8 cellular contexts compared by ENCODE assay signal in the genomic region with DNA sequence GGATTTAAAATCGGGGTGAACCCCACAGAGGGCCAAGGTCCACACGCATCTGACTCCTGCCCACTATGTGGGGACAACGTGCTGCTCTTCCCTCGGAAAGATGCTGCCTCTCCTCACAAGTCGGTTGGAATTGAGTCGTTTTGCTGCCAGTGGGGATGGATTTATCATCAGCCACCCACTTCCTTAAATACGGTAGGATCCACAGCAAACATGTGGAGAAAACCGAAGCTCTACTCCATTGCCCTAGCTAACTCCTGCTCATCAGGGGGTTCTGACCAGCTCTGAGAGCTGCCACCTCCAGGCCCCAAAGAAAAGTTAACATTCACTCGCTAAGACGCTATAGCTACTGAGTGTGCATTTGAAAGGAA.
DNase-seq lines count a peak whose midpoint lies in the region; ATAC-seq and TF ChIP-seq lines count a peak whose summit lies in the region.

No MANE protein-coding gene starts in this region.

- peak overlapping the region; percentile 72 for H2AFZ ChIP-seq in DND-41 (ENCODE audit: low read depth, low read length)

- peaks cover 42% of the 10 kb centered on the region for H3K79me2 ChIP-seq in DND-41 (ENCODE audit: insufficient read depth, low read length)

- TF ChIP-seq CTCF in DND-41 (IDR thresholded peaks at IDR 0.05; ENCODE audit: borderline replicate concordance, extremely low read depth, low read length, poor library complexity, severe bottlenecking) = peak; percentile 31
- peak; percentile 43; the same call in 1 of the 2 replicates for TF ChIP-seq CTCF in HEK293 (tag by site-specific recombination; IDR thresholded peaks at IDR 0.05)
- no peak for TF ChIP-seq CTCF in mucosa of descending colon (IDR thresholded peaks at IDR 0.05)
- TF ChIP-seq CTCF in uterus (IDR thresholded peaks at IDR 0.05) = peak in 1 of 4 experiments; percentile 24

- intact Hi-C loops in mucosa of descending colon (cut with DNase I, micrococcal nuclease) (no loop called here), uterus (cut with DNase I; ENCODE audit: low total_unique reads) (loop anchor here (10.0 kb wide), 2 partner anchors 99 to 219 kb away; no protein-coding TSS in a partner anchor)

- H3K4me1 ChIP-seq in DND-41 (ENCODE audit: insufficient read depth, low read length) = peaks cover 38% of the 10 kb centered on the region
- H3K4me1 ChIP-seq in HEK293 (ENCODE audit: control insufficient read depth, insufficient read depth, low read length) = peaks cover 8% of the 10 kb centered on the region
- peaks cover 12% of the 10 kb centered on the region for H3K4me1 ChIP-seq in effector memory CD4-positive, alpha-beta T cell (ENCODE audit: control insufficient read depth, insufficient read depth, low read length, poor library complexity, severe bottlenecking)
- H3K4me1 ChIP-seq in mucosa of descending colon (ENCODE audit: low read depth) = peaks cover 16% of the 10 kb centered on the region
- peaks cover 3% of the 10 kb centered on the region in 2 donors for H3K4me1 ChIP-seq in uterus

- TF ChIP-seq POLR2A in uterus (IDR thresholded peaks at IDR 0.05) = no peak

- no peaks in the 10 kb centered on the region for H3K9me3 ChIP-seq in DND-41 (ENCODE audit: insufficient read depth, low read length, severe bottlenecking)
- H3K9me3 ChIP-seq in HEK293 (ENCODE audit: control insufficient read depth, insufficient read depth, low read depth, low read length) = no peaks in the 10 kb centered on the region
- no peaks in the 10 kb centered on the region for H3K9me3 ChIP-seq in effector memory CD4-positive, alpha-beta T cell (ENCODE audit: control insufficient read depth, low read length)
- H3K9me3 ChIP-seq in mucosa of descending colon = no peaks in the 10 kb centered on the region
- H3K9me3 ChIP-seq in uterus = no peaks in the 10 kb centered on the region

- peak overlapping the region; percentile 77 for H3K4me2 ChIP-seq in DND-41 (ENCODE audit: insufficient read depth, low read length)

- peaks cover 6% of the 10 kb centered on the region; the same call in 1 of the 2 replicates for H3K36me3 ChIP-seq in DND-41 (ENCODE audit: insufficient read depth, low read length)
- no peaks in the 10 kb centered on the region for H3K36me3 ChIP-seq in HEK293 (ENCODE audit: control insufficient read depth in 2 of 2, insufficient read depth in 1 of 2, low read length in 2 of 2)
- no peaks in the 10 kb centered on the region for H3K36me3 ChIP-seq in effector memory CD4-positive, alpha-beta T cell (ENCODE audit: control insufficient read depth, insufficient read depth, low read length)
- no peaks in the 10 kb centered on the region for H3K36me3 ChIP-seq in mucosa of descending colon (ENCODE audit: low read depth)
- no peaks in the 10 kb centered on the region for H3K36me3 ChIP-seq in uterus

- CTCF ChIA-PET in HEK293 (lab: Yijun Ruan, JAX) = interaction anchor here (0.5 to 7.9 kb wide), 2 partner anchors 14 to 290 kb away, joined by 3 to 93 read pairs; no protein-coding TSS in a partner anchor

- H3K27ac ChIP-seq in DND-41 (ENCODE audit: low read length) = peak overlapping the region; percentile 76
- no peak overlapping the region for H3K27ac ChIP-seq in HEK293 (ENCODE audit: extremely low read depth, low read depth, low read length)
- peak overlapping the region; percentile 70 for H3K27ac ChIP-seq in effector memory CD4-positive, alpha-beta T cell (ENCODE audit: insufficient read depth, low read length, poor library complexity, severe bottlenecking)
- H3K27ac ChIP-seq in uterus = peak overlapping the region; percentile 89 to 92

- no peaks in the 10 kb centered on the region; the same call in 1 of the 2 replicates for H4K20me1 ChIP-seq in DND-41 (ENCODE audit: insufficient read depth, low read length)

- peak overlapping the region; percentile 90 for H3K9ac ChIP-seq in DND-41 (ENCODE audit: low read depth, low read length)

- peak; percentile 33; the same call in 2 of the 3 replicates for ATAC-seq in DND-41 (ENCODE audit: insufficient read depth, low read depth)
- ATAC-seq in SK-N-SH treated with all-trans-retinoic acid at 6 μM for 48 hours = peak; percentile 37
- peak; percentile 34 for ATAC-seq in mucosa of descending colon

- POLR2A ChIA-PET in HEK293 (lab: Yijun Ruan, JAX) = no interaction called here

- H3K4me3 ChIP-seq in DND-41 (ENCODE audit: low read depth in 1 of 2, low read length in 2 of 2) = peak overlapping the region; percentile 25 to 65; a peak in 3 of 4 replicates
- no peak overlapping the region for H3K4me3 ChIP-seq in HEK293 (ENCODE audit: low read depth, low read length)
- peak overlapping the region; percentile 92 for H3K4me3 ChIP-seq in effector memory CD4-positive, alpha-beta T cell (ENCODE audit: insufficient read depth, low read depth, low read length, poor library complexity, severe bottlenecking)
- H3K4me3 ChIP-seq in mucosa of descending colon = no peak overlapping the region
- H3K4me3 ChIP-seq in uterus = peak overlapping the region; percentile 77 to 87

- H3K27me3 ChIP-seq in DND-41 (ENCODE audit: insufficient read depth, low read length, poor library complexity) (no peaks in the 10 kb centered on the region), uterus (no peaks in the 10 kb centered on the region)
- no peaks in the 10 kb centered on the region for H3K27me3 ChIP-seq in effector memory CD4-positive, alpha-beta T cell (replicated peaks; ENCODE audit: control insufficient read depth, insufficient read depth, low read length, poor library complexity, severe bottlenecking)

- DNase-seq in DND-41 (peak; percentile 31), mucosa of descending colon (no peak), uterus (peak; percentile 23 to 33), NCI-H226 (no peak), NCI-H1105 (lab: John Stamatoyannopoulos, UW) (no peak)
- DNase-seq in effector memory CD4-positive, alpha-beta T cell = no peak

TF ChIP-seq in HEK293, 187 proteins besides CTCF, POLR2A, EP300 and RAD21:
- TF ChIP-seq ZNF335 (tag by site-specific recombination; conservative IDR thresholded peaks at IDR 0.05) = peak; percentile 25
- TF ChIP-seq, protein P1, sequence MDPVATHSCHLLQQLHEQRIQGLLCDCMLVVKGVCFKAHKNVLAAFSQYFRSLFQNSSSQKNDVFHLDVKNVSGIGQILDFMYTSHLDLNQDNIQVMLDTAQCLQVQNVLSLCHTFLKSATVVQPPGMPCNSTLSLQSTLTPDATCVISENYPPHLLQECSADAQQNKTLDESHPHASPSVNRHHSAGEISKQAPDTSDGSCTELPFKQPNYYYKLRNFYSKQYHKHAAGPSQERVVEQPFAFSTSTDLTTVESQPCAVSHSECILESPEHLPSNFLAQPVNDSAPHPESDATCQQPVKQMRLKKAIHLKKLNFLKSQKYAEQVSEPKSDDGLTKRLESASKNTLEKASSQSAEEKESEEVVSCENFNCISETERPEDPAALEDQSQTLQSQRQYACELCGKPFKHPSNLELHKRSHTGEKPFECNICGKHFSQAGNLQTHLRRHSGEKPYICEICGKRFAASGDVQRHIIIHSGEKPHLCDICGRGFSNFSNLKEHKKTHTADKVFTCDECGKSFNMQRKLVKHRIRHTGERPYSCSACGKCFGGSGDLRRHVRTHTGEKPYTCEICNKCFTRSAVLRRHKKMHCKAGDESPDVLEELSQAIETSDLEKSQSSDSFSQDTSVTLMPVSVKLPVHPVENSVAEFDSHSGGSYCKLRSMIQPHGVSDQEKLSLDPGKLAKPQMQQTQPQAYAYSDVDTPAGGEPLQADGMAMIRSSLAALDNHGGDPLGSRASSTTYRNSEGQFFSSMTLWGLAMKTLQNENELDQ (tag by site-specific recombination; IDR thresholded peaks at IDR 0.05; ENCODE audit: low read depth) = no peak
- 0 out of 2 replicates have a peak, but pooled peaks have one; percentile 13 for TF ChIP-seq ZBTB20 (tag by site-specific recombination; IDR thresholded peaks at IDR 0.05)

TF ChIP-seq in SK-N-SH treated with all-trans-retinoic acid at 6 μM for 48 hours, 23 proteins besides CTCF, POLR2A, EP300 and RAD21 (continues in another document):
- TF ChIP-seq ESRRG (CRISPR knock-in tag; IDR thresholded peaks at IDR 0.05) = no peak
- no peak for TF ChIP-seq CSDC2 (CRISPR knock-in tag; IDR thresholded peaks at IDR 0.05)
- TF ChIP-seq ZC3H10 (CRISPR knock-in tag; IDR thresholded peaks at IDR 0.05) = no peak
- TF ChIP-seq SNAI2 (CRISPR knock-in tag; IDR thresholded peaks at IDR 0.05) = no peak
- TF ChIP-seq, protein P2, sequence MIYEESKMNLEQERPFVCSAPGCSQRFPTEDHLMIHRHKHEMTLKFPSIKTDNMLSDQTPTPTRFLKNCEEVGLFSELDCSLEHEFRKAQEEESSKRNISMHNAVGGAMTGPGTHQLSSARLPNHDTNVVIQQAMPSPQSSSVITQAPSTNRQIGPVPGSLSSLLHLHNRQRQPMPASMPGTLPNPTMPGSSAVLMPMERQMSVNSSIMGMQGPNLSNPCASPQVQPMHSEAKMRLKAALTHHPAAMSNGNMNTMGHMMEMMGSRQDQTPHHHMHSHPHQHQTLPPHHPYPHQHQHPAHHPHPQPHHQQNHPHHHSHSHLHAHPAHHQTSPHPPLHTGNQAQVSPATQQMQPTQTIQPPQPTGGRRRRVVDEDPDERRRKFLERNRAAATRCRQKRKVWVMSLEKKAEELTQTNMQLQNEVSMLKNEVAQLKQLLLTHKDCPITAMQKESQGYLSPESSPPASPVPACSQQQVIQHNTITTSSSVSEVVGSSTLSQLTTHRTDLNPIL (CRISPR knock-in tag; IDR thresholded peaks at IDR 0.05; ENCODE audit: low read depth) = no peak
- no peak for TF ChIP-seq ZNF565 (CRISPR knock-in tag; conservative IDR thresholded peaks at IDR 0.05; ENCODE audit: low read depth)
- TF ChIP-seq ISL1 (CRISPR knock-in tag; IDR thresholded peaks at IDR 0.05) = no peak
- TF ChIP-seq, protein P3, sequence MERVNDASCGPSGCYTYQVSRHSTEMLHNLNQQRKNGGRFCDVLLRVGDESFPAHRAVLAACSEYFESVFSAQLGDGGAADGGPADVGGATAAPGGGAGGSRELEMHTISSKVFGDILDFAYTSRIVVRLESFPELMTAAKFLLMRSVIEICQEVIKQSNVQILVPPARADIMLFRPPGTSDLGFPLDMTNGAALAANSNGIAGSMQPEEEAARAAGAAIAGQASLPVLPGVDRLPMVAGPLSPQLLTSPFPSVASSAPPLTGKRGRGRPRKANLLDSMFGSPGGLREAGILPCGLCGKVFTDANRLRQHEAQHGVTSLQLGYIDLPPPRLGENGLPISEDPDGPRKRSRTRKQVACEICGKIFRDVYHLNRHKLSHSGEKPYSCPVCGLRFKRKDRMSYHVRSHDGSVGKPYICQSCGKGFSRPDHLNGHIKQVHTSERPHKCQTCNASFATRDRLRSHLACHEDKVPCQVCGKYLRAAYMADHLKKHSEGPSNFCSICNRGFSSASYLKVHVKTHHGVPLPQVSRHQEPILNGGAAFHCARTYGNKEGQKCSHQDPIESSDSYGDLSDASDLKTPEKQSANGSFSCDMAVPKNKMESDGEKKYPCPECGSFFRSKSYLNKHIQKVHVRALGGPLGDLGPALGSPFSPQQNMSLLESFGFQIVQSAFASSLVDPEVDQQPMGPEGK (CRISPR knock-in tag; IDR thresholded peaks at IDR 0.05; ENCODE audit: borderline replicate concordance) = no peak
- TF ChIP-seq ZFP30 (CRISPR knock-in tag; IDR thresholded peaks at IDR 0.05) = no peak
- TF ChIP-seq ZFP3 (CRISPR knock-in tag; IDR thresholded peaks at IDR 0.05) = no peak
- TF ChIP-seq ZNF70 (CRISPR knock-in tag; IDR thresholded peaks at IDR 0.05) = no peak
- TF ChIP-seq GLIS3 (CRISPR knock-in tag; IDR thresholded peaks at IDR 0.05) = no peak; the same call in 1 of the 2 replicates

Comparison
In these comparisons a context has a peak if more than half of its experiments do, and no peak if none do; other contexts are left out.
1. DNase-seq: peak in DND-41 (single experiment) and uterus (2 of 2); none in effector memory CD4-positive, alpha-beta T cell (0 of 3), mucosa of descending colon (0 of 3), NCI-H226 (single experiment) and NCI-H1105 (single experiment).
2. H3K4me3 ChIP-seq: peak in DND-41 (2 of 2), effector memory CD4-positive, alpha-beta T cell (single experiment) and uterus (2 of 2); none in HEK293 (single experiment) and mucosa of descending colon (single experiment).
3. Peak in every context shown above with its lines, with median percentiles within 50 percentile points of each other: ATAC-seq.